Comparison of ENCODE assay signal across 25 cellular contexts in genomic region chr6:125358898-125359297, GRCh38.
"Had no signal": no experiment of that assay in that cellular context is flagged by ENCODE, and none has a peak within 500 bp of the region (broad histone marks: within the 10 kb centered on the region; RNA-seq: fewer than 3 reads in every experiment).

No MANE protein-coding gene starts in this region.

- H3K4me3 Mint-ChIP-seq: mesothelial cell of epicardium; natural killer cell treated with Interleukin-12 subunit alpha and Interleukin-12 subunit beta and Interleukin-15 and Interleukin-18, amount 100 ng/mL, for 72 hours had no signal

- DNase-seq: central memory CD4-positive, alpha-beta T cell; effector CD4-positive, alpha-beta T cell; foreskin fibroblast; glutamatergic neuron; heart right ventricle; hippocampal formation; islet precursor cell; kidney glomerular epithelial cell; left ventricle myocardium superior; mesenchymal stem cell; mucosa of descending colon; naive B cell; psoas muscle; right lobe of liver; small intestine; stimulated activated CD4-positive, alpha-beta T cell treated with anti-CD3 and anti-CD28 coated beads, Interleukin-15, amount 100 ng/mL, for 24 hours; stimulated activated CD4-positive, alpha-beta T cell treated with anti-CD3 and anti-CD28 coated beads, Interleukin-2, amount 100 ng/mL, for 48 hours; stimulated activated naive CD4-positive, alpha-beta T cell treated with Interleukin-2 at 50 U/mL for 16 hours; stomach; upper lobe of right lung; uterus had no signal

- H3K9me3 Mint-ChIP-seq: mesothelial cell of epicardium; naive B cell; natural killer cell treated with Interleukin-12 subunit alpha and Interleukin-12 subunit beta and Interleukin-15 and Interleukin-18, amount 100 ng/mL, for 72 hours had no signal

- H3K27ac Mint-ChIP-seq: mesothelial cell of epicardium; natural killer cell treated with Interleukin-12 subunit alpha and Interleukin-12 subunit beta and Interleukin-15 and Interleukin-18, amount 100 ng/mL, for 72 hours had no signal

- ATAC-seq: esophagus mucosa; gastroesophageal sphincter; heart right ventricle; left ventricle myocardium superior; mucosa of descending colon; natural killer cell treated with Interleukin-12 subunit alpha and Interleukin-12 subunit beta and Interleukin-15 and Interleukin-18, amount 100 ng/mL, for 72 hours; psoas muscle; right lobe of liver; upper lobe of right lung had no signal

- H3K36me3 Mint-ChIP-seq: mesothelial cell of epicardium had no signal
